Comparison of ENCODE assay signal across 9 cellular contexts in genomic region chr2:33785201-33786106, GRCh38.
DNase-seq lines count a peak whose midpoint lies in the region; ATAC-seq and TF ChIP-seq lines count a peak whose summit lies in the region.
"Had no signal": no experiment of that assay in that cellular context is flagged by ENCODE, and none has a peak within 500 bp of the region (broad histone marks: within the 10 kb centered on the region; RNA-seq: fewer than 3 reads in every experiment).

No MANE protein-coding gene starts in this region.

- ATAC-seq in GM18502 (IDR thresholded peaks at IDR 0.05; ENCODE audit: poor library complexity, unreplicated experiment) = peak; percentile 94
- peak; percentile 95 for ATAC-seq in GM21528 (IDR thresholded peaks at IDR 0.05; ENCODE audit: low FRiP score, unreplicated experiment)
- peak; percentile 86 for ATAC-seq in HG03196 (IDR thresholded peaks at IDR 0.05; ENCODE audit: unreplicated experiment)

- in situ Hi-C loops in astrocyte of the cerebellum (cut with HindIII; ENCODE audit: low sequenced_read_pairs) = no loop called here

- H3K4me3 ChIP-seq in astrocyte of the cerebellum (ENCODE audit: low read depth, low read length) = no peak overlapping the region

- no peak for TF ChIP-seq CTCF in astrocyte of the cerebellum (IDR thresholded peaks at IDR 0.05; ENCODE audit: low read depth, low read length, missing control alignments)

- peak; percentile 20 for DNase-seq in astrocyte of the cerebellum (ENCODE audit: low read depth)
- DNase-seq in stimulated activated CD4-positive, alpha-beta T cell treated with anti-CD3 and anti-CD28 coated beads, Interleukin-2, amount 100 ng/mL, for 48 hours = no peak
- DNase-seq in NCI-H187 treated with DMSO at 0.1 percent for 48 hours (lab: John Stamatoyannopoulos, UW) = no peak
- DNase-seq in ecto neural progenitor cell (ENCODE audit: low spot score) = no peak
- DNase-seq in HCEC 1CT = no peak
- DNase-seq: NCI-H2029 treated with DMSO at 0.1 percent for 48 hours had no signal
